8 cellular contexts compared by ENCODE assay signal in the genomic region with DNA sequence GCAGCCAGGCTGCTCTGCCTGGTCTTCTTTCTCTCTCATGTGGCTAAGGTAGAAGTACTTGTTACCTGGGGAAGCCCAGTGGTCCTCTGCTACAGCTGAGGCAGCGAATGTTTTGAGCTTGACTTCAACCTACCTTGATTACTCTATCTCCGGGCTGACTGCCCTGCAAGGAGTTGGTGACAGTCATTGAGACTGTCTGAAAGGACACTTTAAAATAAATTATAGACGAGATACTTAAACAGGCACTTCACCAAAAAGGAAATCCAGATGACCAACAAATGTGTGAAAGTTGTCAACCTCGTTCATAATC. TPM values are rescaled to one million over a fixed set of nuclear protein-coding genes. Genes with fewer than 3 reads are reported as not detected.
DNase-seq lines count a peak whose midpoint lies in the region; ATAC-seq and TF ChIP-seq lines count a peak whose summit lies in the region.

No MANE protein-coding gene starts in this region.

- H3K9me3 Mint-ChIP-seq in activated CD4-positive, alpha-beta memory T cell treated with anti-CD3 and anti-CD28 coated beads for 36 hours = no peaks in the 10 kb centered on the region

- peak overlapping the region in 8 of 10 donors; percentile 68 to 99 (median 74) for H3K4me3 ChIP-seq in heart right ventricle
- peak overlapping the region; percentile 87 for H3K4me3 ChIP-seq in kidney epithelial cell (ENCODE audit: low read depth, low read length)
- peak overlapping the region in 3 of 4 donors; percentile 64 to 85 (median 72) for H3K4me3 ChIP-seq in upper lobe of left lung

- intact Hi-C loops in heart right ventricle (cut with DNase I) (no loop called here), Right ventricle myocardium inferior (cut with DNase I) (no loop called here)
- intact Hi-C loops in activated CD4-positive, alpha-beta memory T cell treated with anti-CD3 and anti-CD28 coated beads for 36 hours (cut with micrococcal nuclease) = loop anchor here (1.0 to 10.0 kb wide), 3 partner anchors 25 to 210 kb away; a partner anchor contains a TSS

- CTCF ChIA-PET in activated CD4-positive, alpha-beta memory T cell treated with anti-CD3 and anti-CD28 coated beads for 36 hours (lab: Charles Lee) = interaction anchor here (2.4 kb wide), 1 partner anchor 25 kb away, joined by 5 read pairs; no protein-coding TSS in a partner anchor

- DNase-seq in heart right ventricle (no peak), Right ventricle myocardium inferior (ENCODE audit: missing footprints) (no peak), kidney epithelial cell (ENCODE audit: low read depth) (no peak), upper lobe of left lung (no peak), SKM-1 treated with dmso at 0.1 percent for 144 hours (lab: John Stamatoyannopoulos, UW; ENCODE audit: unreplicated experiment) (no peak), kidney glomerular epithelial cell (lab: John Stamatoyannopoulos, UW) (no peak)
- no peak for DNase-seq in activated CD4-positive, alpha-beta memory T cell treated with anti-CD3 and anti-CD28 coated beads for 36 hours
- DNase-seq in stimulated activated CD4-positive, alpha-beta T cell treated with anti-CD3 and anti-CD28 coated beads, Interleukin-2, amount 100 ng/mL, for 24 hours = no peak

- H3K27me3 ChIP-seq in heart right ventricle (no peaks in the 10 kb centered on the region), kidney epithelial cell (ENCODE audit: control insufficient read depth, insufficient read depth, low read length) (no peaks in the 10 kb centered on the region), upper lobe of left lung (no peaks in the 10 kb centered on the region)

- no peaks in the 10 kb centered on the region for H3K27me3 Mint-ChIP-seq in activated CD4-positive, alpha-beta memory T cell treated with anti-CD3 and anti-CD28 coated beads for 36 hours

- peaks cover 18% of the 10 kb centered on the region for H3K36me3 Mint-ChIP-seq in activated CD4-positive, alpha-beta memory T cell treated with anti-CD3 and anti-CD28 coated beads for 36 hours

- POLR2A ChIA-PET in activated CD4-positive, alpha-beta memory T cell treated with anti-CD3 and anti-CD28 coated beads for 36 hours (lab: Charles Lee) = no interaction called here

- H3K9me3 ChIP-seq in heart right ventricle (no peaks in the 10 kb centered on the region), upper lobe of left lung (no peaks in the 10 kb centered on the region)

- no peak for ATAC-seq in heart right ventricle
- no peak for ATAC-seq in Right ventricle myocardium inferior
- ATAC-seq in upper lobe of left lung (ENCODE audit: low FRiP score in 2 of 2) = no peak

- TF ChIP-seq CTCF in heart right ventricle (IDR thresholded peaks at IDR 0.05) (no peak), kidney epithelial cell (IDR thresholded peaks at IDR 0.05; ENCODE audit: insufficient read depth, low read length, poor library complexity, severe bottlenecking) (no peak), upper lobe of left lung (IDR thresholded peaks at IDR 0.05) (no peak)

- no peak for TF ChIP-seq EP300 in upper lobe of left lung (IDR thresholded peaks at IDR 0.05)

- H3K4me3 Mint-ChIP-seq in activated CD4-positive, alpha-beta memory T cell treated with anti-CD3 and anti-CD28 coated beads for 36 hours = peak overlapping the region; percentile 93

- 26 to 35% methylated on average over 4 of the region's 4 CpGs for WGBS in heart right ventricle, 2 donors
- WGBS in upper lobe of left lung, 2 donors = 29 to 31% methylated on average over 4 of the region's 4 CpGs

- H3K27ac ChIP-seq in heart right ventricle (peak overlapping the region in 1 of 10 donors; percentile 75), upper lobe of left lung (no peak overlapping the region)

- peak overlapping the region; percentile 30 for H3K27ac Mint-ChIP-seq in activated CD4-positive, alpha-beta memory T cell treated with anti-CD3 and anti-CD28 coated beads for 36 hours

- H3K36me3 ChIP-seq in heart right ventricle = peaks cover 0 to 3% (median 0%) of the 10 kb centered on the region in 9 donors
- no peaks in the 10 kb centered on the region for H3K36me3 ChIP-seq in kidney epithelial cell (ENCODE audit: control insufficient read depth, insufficient read depth, low read length)
- H3K36me3 ChIP-seq in upper lobe of left lung = no peaks in the 10 kb centered on the region

- TF ChIP-seq POLR2A in upper lobe of left lung (IDR thresholded peaks at IDR 0.05) = no peak

- H3K4me1 ChIP-seq in heart right ventricle (peaks cover 0 to 14% (median 6%) of the 10 kb centered on the region in 9 donors), upper lobe of left lung (peaks cover 5 to 11% (median 8%) of the 10 kb centered on the region in 4 donors)

- peaks cover 15% of the 10 kb centered on the region for H3K4me1 Mint-ChIP-seq in activated CD4-positive, alpha-beta memory T cell treated with anti-CD3 and anti-CD28 coated beads for 36 hours (ENCODE audit: low read depth)

RNA-seq across cellular contexts. Expression of a gene that starts 0.5 kb away (rescaled TPM):
- total RNA-seq in heart right ventricle (1 to 10 TPM in 5 of 10 donors, under 1 TPM in 5; 0.35 to 7.0 (median 0.98) TPM), Right ventricle myocardium inferior (1.1 TPM), kidney epithelial cell (4.3 and 4.5 TPM in 2 replicates), upper lobe of left lung (100 to 1,000 TPM in 2 of 6 donors, 10 to 100 TPM in 3, 1 to 10 TPM in 1; 7.8 to 185 (median 73.6) TPM)
- polyA plus RNA-seq in heart right ventricle = under 1 TPM; 0.20 to 0.95 TPM
- total RNA-seq in activated CD4-positive, alpha-beta memory T cell treated with anti-CD3 and anti-CD28 coated beads for 36 hours = 10 to 100 TPM; 57.5 to 61.7 TPM
